In the genomic region with DNA sequence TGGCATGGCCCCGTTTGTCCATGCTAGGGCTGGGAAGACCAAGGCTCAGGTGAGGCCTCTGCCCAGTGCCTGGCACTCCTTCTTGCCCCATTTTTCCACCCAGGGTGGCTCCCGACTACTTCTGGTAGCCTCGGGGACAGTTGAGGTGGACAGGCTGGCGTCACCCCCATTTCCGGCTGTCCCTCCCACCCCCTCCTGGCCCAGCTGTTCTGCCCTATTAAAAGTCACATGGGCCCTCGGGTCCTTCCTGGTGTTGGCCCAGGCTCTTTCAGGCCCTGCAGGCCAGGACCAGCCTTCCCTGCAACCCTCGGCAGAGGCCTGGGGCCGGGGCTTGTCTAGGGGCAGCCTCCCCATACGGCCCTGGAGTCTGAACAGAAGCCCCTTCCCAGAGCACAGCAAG, we compare ENCODE assay signal across 2 cellular contexts.
TF ChIP-seq lines count a peak whose summit lies in the region.

No MANE protein-coding gene starts in this region.

TF ChIP-seq in liver, 16 proteins besides CTCF, POLR2A, EP300 and RAD21:
- TF ChIP-seq SP1 (IDR thresholded peaks at IDR 0.05) = no peak
- TF ChIP-seq, protein P1, sequence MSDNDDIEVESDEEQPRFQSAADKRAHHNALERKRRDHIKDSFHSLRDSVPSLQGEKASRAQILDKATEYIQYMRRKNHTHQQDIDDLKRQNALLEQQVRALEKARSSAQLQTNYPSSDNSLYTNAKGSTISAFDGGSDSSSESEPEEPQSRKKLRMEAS (IDR thresholded peaks at IDR 0.05) = no peak
- no peak for TF ChIP-seq FOXA2 (IDR thresholded peaks at IDR 0.05)
- no peak for TF ChIP-seq YY1 (IDR thresholded peaks at IDR 0.05)
- no peak for TF ChIP-seq RXRA (IDR thresholded peaks at IDR 0.05)
- TF ChIP-seq, protein P2, sequence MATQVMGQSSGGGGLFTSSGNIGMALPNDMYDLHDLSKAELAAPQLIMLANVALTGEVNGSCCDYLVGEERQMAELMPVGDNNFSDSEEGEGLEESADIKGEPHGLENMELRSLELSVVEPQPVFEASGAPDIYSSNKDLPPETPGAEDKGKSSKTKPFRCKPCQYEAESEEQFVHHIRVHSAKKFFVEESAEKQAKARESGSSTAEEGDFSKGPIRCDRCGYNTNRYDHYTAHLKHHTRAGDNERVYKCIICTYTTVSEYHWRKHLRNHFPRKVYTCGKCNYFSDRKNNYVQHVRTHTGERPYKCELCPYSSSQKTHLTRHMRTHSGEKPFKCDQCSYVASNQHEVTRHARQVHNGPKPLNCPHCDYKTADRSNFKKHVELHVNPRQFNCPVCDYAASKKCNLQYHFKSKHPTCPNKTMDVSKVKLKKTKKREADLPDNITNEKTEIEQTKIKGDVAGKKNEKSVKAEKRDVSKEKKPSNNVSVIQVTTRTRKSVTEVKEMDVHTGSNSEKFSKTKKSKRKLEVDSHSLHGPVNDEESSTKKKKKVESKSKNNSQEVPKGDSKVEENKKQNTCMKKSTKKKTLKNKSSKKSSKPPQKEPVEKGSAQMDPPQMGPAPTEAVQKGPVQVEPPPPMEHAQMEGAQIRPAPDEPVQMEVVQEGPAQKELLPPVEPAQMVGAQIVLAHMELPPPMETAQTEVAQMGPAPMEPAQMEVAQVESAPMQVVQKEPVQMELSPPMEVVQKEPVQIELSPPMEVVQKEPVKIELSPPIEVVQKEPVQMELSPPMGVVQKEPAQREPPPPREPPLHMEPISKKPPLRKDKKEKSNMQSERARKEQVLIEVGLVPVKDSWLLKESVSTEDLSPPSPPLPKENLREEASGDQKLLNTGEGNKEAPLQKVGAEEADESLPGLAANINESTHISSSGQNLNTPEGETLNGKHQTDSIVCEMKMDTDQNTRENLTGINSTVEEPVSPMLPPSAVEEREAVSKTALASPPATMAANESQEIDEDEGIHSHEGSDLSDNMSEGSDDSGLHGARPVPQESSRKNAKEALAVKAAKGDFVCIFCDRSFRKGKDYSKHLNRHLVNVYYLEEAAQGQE (IDR thresholded peaks at IDR 0.05) = no peak
- no peak for TF ChIP-seq GABPA (IDR thresholded peaks at IDR 0.05 in 1 of 2, conservative IDR thresholded peaks at IDR 0.05 in 1 of 2)
- TF ChIP-seq FOXA1 (IDR thresholded peaks at IDR 0.05) = no peak
- no peak for TF ChIP-seq NR2F2 (IDR thresholded peaks at IDR 0.05)
- no peak for TF ChIP-seq TAF1 (conservative IDR thresholded peaks at IDR 0.05)

TF ChIP-seq in HepG2, 621 proteins besides CTCF, POLR2A, EP300 and RAD21:
- no peak for TF ChIP-seq ZNF101 (CRISPR knock-in tag; IDR thresholded peaks at IDR 0.05; ENCODE audit: borderline replicate concordance, low read depth)
- TF ChIP-seq MTF1 (CRISPR knock-in tag; IDR thresholded peaks at IDR 0.05) = no peak
- TF ChIP-seq, protein P3, sequence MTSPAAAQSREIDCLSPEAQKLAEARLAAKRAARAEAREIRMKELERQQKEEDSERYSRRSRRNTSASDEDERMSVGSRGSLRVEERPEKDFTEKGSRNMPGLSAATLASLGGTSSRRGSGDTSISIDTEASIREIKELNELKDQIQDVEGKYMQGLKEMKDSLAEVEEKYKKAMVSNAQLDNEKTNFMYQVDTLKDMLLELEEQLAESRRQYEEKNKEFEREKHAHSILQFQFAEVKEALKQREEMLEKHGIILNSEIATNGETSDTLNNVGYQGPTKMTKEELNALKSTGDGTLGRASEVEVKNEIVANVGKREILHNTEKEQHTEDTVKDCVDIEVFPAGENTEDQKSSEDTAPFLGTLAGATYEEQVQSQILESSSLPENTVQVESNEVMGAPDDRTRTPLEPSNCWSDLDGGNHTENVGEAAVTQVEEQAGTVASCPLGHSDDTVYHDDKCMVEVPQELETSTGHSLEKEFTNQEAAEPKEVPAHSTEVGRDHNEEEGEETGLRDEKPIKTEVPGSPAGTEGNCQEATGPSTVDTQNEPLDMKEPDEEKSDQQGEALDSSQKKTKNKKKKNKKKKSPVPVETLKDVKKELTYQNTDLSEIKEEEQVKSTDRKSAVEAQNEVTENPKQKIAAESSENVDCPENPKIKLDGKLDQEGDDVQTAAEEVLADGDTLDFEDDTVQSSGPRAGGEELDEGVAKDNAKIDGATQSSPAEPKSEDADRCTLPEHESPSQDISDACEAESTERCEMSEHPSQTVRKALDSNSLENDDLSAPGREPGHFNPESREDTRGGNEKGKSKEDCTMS (CRISPR knock-in tag; conservative IDR thresholded peaks at IDR 0.05) = no peak
- TF ChIP-seq ZNF331 (CRISPR knock-in tag; IDR thresholded peaks at IDR 0.05) = no peak
- TF ChIP-seq ZFP36L2 (CRISPR knock-in tag; IDR thresholded peaks at IDR 0.05) = no peak
- no peak for TF ChIP-seq MYC (CRISPR knock-in tag; IDR thresholded peaks at IDR 0.05; ENCODE audit: borderline replicate concordance)
- TF ChIP-seq, protein P4, sequence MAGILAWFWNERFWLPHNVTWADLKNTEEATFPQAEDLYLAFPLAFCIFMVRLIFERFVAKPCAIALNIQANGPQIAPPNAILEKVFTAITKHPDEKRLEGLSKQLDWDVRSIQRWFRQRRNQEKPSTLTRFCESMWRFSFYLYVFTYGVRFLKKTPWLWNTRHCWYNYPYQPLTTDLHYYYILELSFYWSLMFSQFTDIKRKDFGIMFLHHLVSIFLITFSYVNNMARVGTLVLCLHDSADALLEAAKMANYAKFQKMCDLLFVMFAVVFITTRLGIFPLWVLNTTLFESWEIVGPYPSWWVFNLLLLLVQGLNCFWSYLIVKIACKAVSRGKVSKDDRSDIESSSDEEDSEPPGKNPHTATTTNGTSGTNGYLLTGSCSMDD (CRISPR knock-in tag; IDR thresholded peaks at IDR 0.05) = no peak
- TF ChIP-seq ZSCAN21 (CRISPR knock-in tag; IDR thresholded peaks at IDR 0.05; ENCODE audit: borderline replicate concordance) = no peak
- TF ChIP-seq, protein P5, sequence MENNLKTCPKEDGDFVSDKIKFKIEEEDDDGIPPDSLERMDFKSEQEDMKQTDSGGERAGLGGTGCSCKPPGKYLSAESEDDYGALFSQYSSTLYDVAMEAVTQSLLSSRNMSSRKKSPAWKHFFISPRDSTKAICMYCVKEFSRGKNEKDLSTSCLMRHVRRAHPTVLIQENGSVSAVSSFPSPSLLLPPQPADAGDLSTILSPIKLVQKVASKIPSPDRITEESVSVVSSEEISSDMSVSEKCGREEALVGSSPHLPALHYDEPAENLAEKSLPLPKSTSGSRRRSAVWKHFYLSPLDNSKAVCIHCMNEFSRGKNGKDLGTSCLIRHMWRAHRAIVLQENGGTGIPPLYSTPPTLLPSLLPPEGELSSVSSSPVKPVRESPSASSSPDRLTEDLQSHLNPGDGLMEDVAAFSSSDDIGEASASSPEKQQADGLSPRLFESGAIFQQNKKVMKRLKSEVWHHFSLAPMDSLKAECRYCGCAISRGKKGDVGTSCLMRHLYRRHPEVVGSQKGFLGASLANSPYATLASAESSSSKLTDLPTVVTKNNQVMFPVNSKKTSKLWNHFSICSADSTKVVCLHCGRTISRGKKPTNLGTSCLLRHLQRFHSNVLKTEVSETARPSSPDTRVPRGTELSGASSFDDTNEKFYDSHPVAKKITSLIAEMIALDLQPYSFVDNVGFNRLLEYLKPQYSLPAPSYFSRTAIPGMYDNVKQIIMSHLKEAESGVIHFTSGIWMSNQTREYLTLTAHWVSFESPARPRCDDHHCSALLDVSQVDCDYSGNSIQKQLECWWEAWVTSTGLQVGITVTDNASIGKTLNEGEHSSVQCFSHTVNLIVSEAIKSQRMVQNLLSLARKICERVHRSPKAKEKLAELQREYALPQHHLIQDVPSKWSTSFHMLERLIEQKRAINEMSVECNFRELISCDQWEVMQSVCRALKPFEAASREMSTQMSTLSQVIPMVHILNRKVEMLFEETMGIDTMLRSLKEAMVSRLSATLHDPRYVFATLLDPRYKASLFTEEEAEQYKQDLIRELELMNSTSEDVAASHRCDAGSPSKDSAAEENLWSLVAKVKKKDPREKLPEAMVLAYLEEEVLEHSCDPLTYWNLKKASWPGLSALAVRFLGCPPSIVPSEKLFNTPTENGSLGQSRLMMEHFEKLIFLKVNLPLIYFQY (CRISPR knock-in tag; IDR thresholded peaks at IDR 0.05; ENCODE audit: borderline replicate concordance) = no peak
- no peak for TF ChIP-seq ZNF800 (CRISPR knock-in tag; IDR thresholded peaks at IDR 0.05)
- TF ChIP-seq ZNF792 (CRISPR knock-in tag; IDR thresholded peaks at IDR 0.05) = no peak
- no peak for TF ChIP-seq ZNF83 (CRISPR knock-in tag; IDR thresholded peaks at IDR 0.05; ENCODE audit: borderline replicate concordance)
